Comparison of ENCODE assay signal across 1 cellular context in the genomic region with DNA sequence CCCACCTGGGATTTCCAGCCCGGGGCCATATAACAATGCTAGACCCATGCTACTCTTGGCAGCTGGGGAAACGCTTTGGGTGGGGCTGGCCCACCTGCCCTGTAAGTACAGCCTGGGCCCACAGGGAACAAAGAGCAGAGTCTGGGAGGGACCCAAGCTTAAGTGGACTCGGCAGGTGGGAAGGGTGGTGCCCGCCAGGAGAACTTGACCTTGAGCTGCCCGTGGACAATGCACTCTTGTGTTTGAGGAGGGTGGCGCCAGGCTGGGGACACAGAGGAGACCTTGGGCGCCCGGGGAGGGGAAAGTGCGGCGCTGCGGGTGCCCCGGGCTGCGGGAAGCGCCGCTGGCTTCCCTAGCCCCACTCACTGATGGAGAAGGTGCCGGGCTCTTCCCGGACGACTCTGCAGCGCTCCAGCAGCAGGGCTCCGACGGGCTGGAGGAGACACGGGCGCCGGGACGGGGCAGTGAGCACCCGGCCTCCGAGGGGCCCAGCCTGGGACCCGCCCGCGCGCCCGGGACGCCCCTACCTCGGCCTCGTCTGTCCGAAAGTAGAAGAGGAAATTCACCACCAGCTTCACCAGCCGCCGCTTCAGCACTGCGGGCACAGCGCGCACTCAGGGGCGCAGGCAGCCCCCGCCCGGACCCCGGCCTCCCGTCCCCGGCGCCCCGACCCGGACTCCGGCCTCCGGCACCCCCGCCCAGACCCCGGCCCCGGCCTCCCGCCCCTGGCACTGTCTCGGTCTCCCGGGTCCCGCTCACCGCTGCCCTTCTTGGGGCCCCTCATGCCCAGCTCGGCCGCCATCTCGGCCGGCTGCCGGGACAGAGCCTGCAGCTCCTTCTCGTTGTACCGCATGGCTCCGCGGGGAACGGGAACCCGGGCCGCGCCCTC.
TF ChIP-seq lines count a peak whose summit lies in the region.

No MANE protein-coding gene starts in this region.

TF ChIP-seq in HepG2, 621 proteins besides CTCF, POLR2A, EP300 and RAD21 (continued from another document and continues in another):
- no peak for TF ChIP-seq ZNF512B (CRISPR knock-in tag; IDR thresholded peaks at IDR 0.05; ENCODE audit: borderline replicate concordance)
- no peak for TF ChIP-seq ZNF142 (CRISPR knock-in tag; IDR thresholded peaks at IDR 0.05)
- TF ChIP-seq, protein P1, sequence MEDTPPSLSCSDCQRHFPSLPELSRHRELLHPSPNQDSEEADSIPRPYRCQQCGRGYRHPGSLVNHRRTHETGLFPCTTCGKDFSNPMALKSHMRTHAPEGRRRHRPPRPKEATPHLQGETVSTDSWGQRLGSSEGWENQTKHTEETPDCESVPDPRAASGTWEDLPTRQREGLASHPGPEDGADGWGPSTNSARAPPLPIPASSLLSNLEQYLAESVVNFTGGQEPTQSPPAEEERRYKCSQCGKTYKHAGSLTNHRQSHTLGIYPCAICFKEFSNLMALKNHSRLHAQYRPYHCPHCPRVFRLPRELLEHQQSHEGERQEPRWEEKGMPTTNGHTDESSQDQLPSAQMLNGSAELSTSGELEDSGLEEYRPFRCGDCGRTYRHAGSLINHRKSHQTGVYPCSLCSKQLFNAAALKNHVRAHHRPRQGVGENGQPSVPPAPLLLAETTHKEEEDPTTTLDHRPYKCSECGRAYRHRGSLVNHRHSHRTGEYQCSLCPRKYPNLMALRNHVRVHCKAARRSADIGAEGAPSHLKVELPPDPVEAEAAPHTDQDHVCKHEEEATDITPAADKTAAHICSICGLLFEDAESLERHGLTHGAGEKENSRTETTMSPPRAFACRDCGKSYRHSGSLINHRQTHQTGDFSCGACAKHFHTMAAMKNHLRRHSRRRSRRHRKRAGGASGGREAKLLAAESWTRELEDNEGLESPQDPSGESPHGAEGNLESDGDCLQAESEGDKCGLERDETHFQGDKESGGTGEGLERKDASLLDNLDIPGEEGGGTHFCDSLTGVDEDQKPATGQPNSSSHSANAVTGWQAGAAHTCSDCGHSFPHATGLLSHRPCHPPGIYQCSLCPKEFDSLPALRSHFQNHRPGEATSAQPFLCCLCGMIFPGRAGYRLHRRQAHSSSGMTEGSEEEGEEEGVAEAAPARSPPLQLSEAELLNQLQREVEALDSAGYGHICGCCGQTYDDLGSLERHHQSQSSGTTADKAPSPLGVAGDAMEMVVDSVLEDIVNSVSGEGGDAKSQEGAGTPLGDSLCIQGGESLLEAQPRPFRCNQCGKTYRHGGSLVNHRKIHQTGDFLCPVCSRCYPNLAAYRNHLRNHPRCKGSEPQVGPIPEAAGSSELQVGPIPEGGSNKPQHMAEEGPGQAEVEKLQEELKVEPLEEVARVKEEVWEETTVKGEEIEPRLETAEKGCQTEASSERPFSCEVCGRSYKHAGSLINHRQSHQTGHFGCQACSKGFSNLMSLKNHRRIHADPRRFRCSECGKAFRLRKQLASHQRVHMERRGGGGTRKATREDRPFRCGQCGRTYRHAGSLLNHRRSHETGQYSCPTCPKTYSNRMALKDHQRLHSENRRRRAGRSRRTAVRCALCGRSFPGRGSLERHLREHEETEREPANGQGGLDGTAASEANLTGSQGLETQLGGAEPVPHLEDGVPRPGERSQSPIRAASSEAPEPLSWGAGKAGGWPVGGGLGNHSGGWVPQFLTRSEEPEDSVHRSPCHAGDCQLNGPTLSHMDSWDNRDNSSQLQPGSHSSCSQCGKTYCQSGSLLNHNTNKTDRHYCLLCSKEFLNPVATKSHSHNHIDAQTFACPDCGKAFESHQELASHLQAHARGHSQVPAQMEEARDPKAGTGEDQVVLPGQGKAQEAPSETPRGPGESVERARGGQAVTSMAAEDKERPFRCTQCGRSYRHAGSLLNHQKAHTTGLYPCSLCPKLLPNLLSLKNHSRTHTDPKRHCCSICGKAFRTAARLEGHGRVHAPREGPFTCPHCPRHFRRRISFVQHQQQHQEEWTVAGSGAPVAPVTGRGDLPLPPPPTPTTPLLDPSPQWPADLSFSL (CRISPR knock-in tag; IDR thresholded peaks at IDR 0.05): no peak
- TF ChIP-seq BCL6 (CRISPR knock-in tag; IDR thresholded peaks at IDR 0.05): peak; percentile 73
- no peak for TF ChIP-seq ZNF274 (CRISPR knock-in tag; IDR thresholded peaks at IDR 0.05)
- no peak for TF ChIP-seq ZNF883 (CRISPR knock-in tag; IDR thresholded peaks at IDR 0.05; ENCODE audit: not compliant biosample characterization)
- no peak for TF ChIP-seq ZNF660 (CRISPR knock-in tag; IDR thresholded peaks at IDR 0.05; ENCODE audit: borderline replicate concordance, low read depth)
- TF ChIP-seq, protein P2, sequence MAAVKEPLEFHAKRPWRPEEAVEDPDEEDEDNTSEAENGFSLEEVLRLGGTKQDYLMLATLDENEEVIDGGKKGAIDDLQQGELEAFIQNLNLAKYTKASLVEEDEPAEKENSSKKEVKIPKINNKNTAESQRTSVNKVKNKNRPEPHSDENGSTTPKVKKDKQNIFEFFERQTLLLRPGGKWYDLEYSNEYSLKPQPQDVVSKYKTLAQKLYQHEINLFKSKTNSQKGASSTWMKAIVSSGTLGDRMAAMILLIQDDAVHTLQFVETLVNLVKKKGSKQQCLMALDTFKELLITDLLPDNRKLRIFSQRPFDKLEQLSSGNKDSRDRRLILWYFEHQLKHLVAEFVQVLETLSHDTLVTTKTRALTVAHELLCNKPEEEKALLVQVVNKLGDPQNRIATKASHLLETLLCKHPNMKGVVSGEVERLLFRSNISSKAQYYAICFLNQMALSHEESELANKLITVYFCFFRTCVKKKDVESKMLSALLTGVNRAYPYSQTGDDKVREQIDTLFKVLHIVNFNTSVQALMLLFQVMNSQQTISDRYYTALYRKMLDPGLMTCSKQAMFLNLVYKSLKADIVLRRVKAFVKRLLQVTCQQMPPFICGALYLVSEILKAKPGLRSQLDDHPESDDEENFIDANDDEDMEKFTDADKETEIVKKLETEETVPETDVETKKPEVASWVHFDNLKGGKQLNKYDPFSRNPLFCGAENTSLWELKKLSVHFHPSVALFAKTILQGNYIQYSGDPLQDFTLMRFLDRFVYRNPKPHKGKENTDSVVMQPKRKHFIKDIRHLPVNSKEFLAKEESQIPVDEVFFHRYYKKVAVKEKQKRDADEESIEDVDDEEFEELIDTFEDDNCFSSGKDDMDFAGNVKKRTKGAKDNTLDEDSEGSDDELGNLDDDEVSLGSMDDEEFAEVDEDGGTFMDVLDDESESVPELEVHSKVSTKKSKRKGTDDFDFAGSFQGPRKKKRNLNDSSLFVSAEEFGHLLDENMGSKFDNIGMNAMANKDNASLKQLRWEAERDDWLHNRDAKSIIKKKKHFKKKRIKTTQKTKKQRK (IDR thresholded peaks at IDR 0.05; ENCODE audit: low read length): no peak
- no peak for TF ChIP-seq CEBPB (IDR thresholded peaks at IDR 0.05; ENCODE audit: borderline replicate concordance, low read depth, low read length)
- TF ChIP-seq CSRNP2 (CRISPR knock-in tag; conservative IDR thresholded peaks at IDR 0.05; ENCODE audit: low read depth): no peak
- no peak for TF ChIP-seq RBAK (CRISPR knock-in tag; IDR thresholded peaks at IDR 0.05)
- TF ChIP-seq ATF7 (IDR thresholded peaks at IDR 0.05): no peak
- no peak for TF ChIP-seq ATF7 (CRISPR knock-in tag; IDR thresholded peaks at IDR 0.05)
- TF ChIP-seq MAFF (IDR thresholded peaks at IDR 0.05; ENCODE audit: low read depth, low read length): no peak
- no peak for TF ChIP-seq SAFB2 (CRISPR knock-in tag; IDR thresholded peaks at IDR 0.05; ENCODE audit: borderline replicate concordance, low read depth)
- TF ChIP-seq, protein P3, sequence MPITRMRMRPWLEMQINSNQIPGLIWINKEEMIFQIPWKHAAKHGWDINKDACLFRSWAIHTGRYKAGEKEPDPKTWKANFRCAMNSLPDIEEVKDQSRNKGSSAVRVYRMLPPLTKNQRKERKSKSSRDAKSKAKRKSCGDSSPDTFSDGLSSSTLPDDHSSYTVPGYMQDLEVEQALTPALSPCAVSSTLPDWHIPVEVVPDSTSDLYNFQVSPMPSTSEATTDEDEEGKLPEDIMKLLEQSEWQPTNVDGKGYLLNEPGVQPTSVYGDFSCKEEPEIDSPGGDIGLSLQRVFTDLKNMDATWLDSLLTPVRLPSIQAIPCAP (CRISPR knock-in tag; IDR thresholded peaks at IDR 0.05; ENCODE audit: low read depth): no peak
- TF ChIP-seq ZNF264 (CRISPR knock-in tag; IDR thresholded peaks at IDR 0.05): no peak
- TF ChIP-seq SMARCE1 (IDR thresholded peaks at IDR 0.05; ENCODE audit: borderline replicate concordance): no peak
- TF ChIP-seq DMAP1 (CRISPR knock-in tag; IDR thresholded peaks at IDR 0.05): no peak
- no peak for TF ChIP-seq NFKB2 (CRISPR knock-in tag; IDR thresholded peaks at IDR 0.05; ENCODE audit: borderline replicate concordance)
- TF ChIP-seq SCMH1 (CRISPR knock-in tag; IDR thresholded peaks at IDR 0.05; ENCODE audit: borderline replicate concordance): no peak
- no peak; the same call in 1 of the 2 replicates for TF ChIP-seq TGIF2 (CRISPR knock-in tag; IDR thresholded peaks at IDR 0.05)
- TF ChIP-seq ZNF335 (CRISPR knock-in tag; IDR thresholded peaks at IDR 0.05): no peak
- TF ChIP-seq, protein P4, sequence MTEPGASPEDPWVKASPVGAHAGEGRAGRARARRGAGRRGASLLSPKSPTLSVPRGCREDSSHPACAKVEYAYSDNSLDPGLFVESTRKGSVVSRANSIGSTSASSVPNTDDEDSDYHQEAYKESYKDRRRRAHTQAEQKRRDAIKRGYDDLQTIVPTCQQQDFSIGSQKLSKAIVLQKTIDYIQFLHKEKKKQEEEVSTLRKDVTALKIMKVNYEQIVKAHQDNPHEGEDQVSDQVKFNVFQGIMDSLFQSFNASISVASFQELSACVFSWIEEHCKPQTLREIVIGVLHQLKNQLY (CRISPR knock-in tag; IDR thresholded peaks at IDR 0.05): no peak
- TF ChIP-seq ATRX (CRISPR knock-in tag; IDR thresholded peaks at IDR 0.05; ENCODE audit: borderline replicate concordance): no peak
- no peak for TF ChIP-seq ZNF792 (CRISPR knock-in tag; IDR thresholded peaks at IDR 0.05)
- TF ChIP-seq GTF3A (CRISPR knock-in tag; conservative IDR thresholded peaks at IDR 0.05): no peak
- no peak for TF ChIP-seq CCAR2 (optimal IDR thresholded peaks at IDR 0.05; ENCODE audit: low read depth, low read length)
